Comparison of ENCODE assay signal across 16 cellular contexts in genomic region chr4:5751073-5751917, GRCh38. TPM values are rescaled to one million over a fixed set of nuclear protein-coding genes. Genes with fewer than 3 reads are reported as not detected.
DNase-seq lines count a peak whose midpoint lies in the region; ATAC-seq, FAIRE-seq and TF ChIP-seq lines count a peak whose summit lies in the region.
"Had no signal": no experiment of that assay in that cellular context is flagged by ENCODE, and none has a peak within 500 bp of the region (broad histone marks: within the 10 kb centered on the region; RNA-seq: fewer than 3 reads in every experiment).

No MANE protein-coding gene starts in this region.

- TF ChIP-seq CTCF in AG09319 (IDR thresholded peaks at IDR 0.05; ENCODE audit: low read depth, low read length) (no peak), H1 (IDR thresholded peaks at IDR 0.05; ENCODE audit: control extremely low read depth in 1 of 3, insufficient read depth in 1 of 3, low read depth in 1 of 3, low read length in 3 of 3) (peak in 2 of 3 experiments; percentile 15 to 41; a peak in 2 of 4 replicates)

- intact Hi-C loops in left colon (cut with DNase I, micrococcal nuclease), result no loop called here

- 0 out of 2 replicates have a peak overlapping the region, but pooled peaks have one; percentile 21 for H2BK15ac ChIP-seq in H1 (ENCODE audit: low read length)

- H3K36me3 ChIP-seq in H1 (ENCODE audit: control insufficient read depth in 2 of 4, insufficient read depth in 4 of 4, low read length in 3 of 4), result peaks cover 0 to 4% (median 2%) of the 10 kb centered on the region in 4 experiments; a peak in 3 of 8 replicates

- FAIRE-seq in H1 (lab: Jason Lieb, UNC), result no peak
- FAIRE-seq: TTC549 had no signal

- H2BK120ac ChIP-seq in H1 (replicated peaks; ENCODE audit: low read depth, low read length), result peak overlapping the region; percentile 88

- peaks cover 4% of the 10 kb centered on the region; the same call in 1 of the 2 replicates for H3K23me2 ChIP-seq in H1 (ENCODE audit: low read depth, low read length)

- 82% methylated on average over 18 of the region's 19 CpGs; no CpG with 5 or more reads in 1 of the 2 experiments for WGBS in H1 (ENCODE audit: extremely low coverage in 1 of 2, insufficient coverage in 1 of 2, insufficient read length in 1 of 2, insufficient replicate concordance in 2 of 2, low coverage in 1 of 2, low lambda C conversion rate in 2 of 2, missing lambda C conversion rate in 1 of 2), 2 experiments

- POLR2A ChIA-PET in H1 (lab: Charles Lee; ENCODE audit: partially characterized antibody), result interaction anchor here (0.6 to 0.8 kb wide), 2 partner anchors 16 to 139 kb away, joined by 3 read pairs; no protein-coding TSS in a partner anchor

- H3K23ac ChIP-seq in H1 (ENCODE audit: insufficient read length), result no peak overlapping the region

- TF ChIP-seq RAD21 in H1 (IDR thresholded peaks at IDR 0.05 in 1 of 2, conservative IDR thresholded peaks at IDR 0.05 in 1 of 2; ENCODE audit: low read depth in 2 of 2, low read length in 2 of 2), result peak; percentile 48 to 61

- H3K9ac ChIP-seq in H1 (replicated peaks in 1 of 4; ENCODE audit: extremely low read depth in 1 of 4, low read depth in 3 of 4, low read length in 3 of 4), result no peak overlapping the region; a peak in 1 of 7 replicates

- no peak overlapping the region for H3K56ac ChIP-seq in H1 (replicated peaks; ENCODE audit: insufficient read length, low read depth, low read length)

- no peak overlapping the region for H3K27ac ChIP-seq in H1 (ENCODE audit: low read depth, low read length)

- DNase-seq in AG09319 (ENCODE audit: extremely low read depth, low read depth), result peak; percentile 34
- DNase-seq in M059J (ENCODE audit: low read depth), result peak; percentile 57
- no peak for DNase-seq in H1 (ENCODE audit: low read depth in 1 of 2, low spot score in 2 of 2)
- peak; percentile 96 for DNase-seq in myocyte (ENCODE audit: low read depth)
- DNase-seq in NCI-H146 (lab: John Stamatoyannopoulos, UW), result no peak
- DNase-seq in epidermal melanocyte (ENCODE audit: insufficient read length, low spot score), result no peak
- DNase-seq in left colon, result no peak
- DNase-seq: activated CD8-positive, alpha-beta memory T cell treated with anti-CD3 and anti-CD28 coated beads, Interleukin-2, amount 50 U/mL, for 48 hours; anterior cingulate cortex; erythroblast; Kasumi-1; occipital lobe had no signal

- H3K4ac ChIP-seq in H1 (replicated peaks; ENCODE audit: insufficient read length, low read depth, low read length), result peak overlapping the region; percentile 58

- no peak overlapping the region for H4K5ac ChIP-seq in H1 (ENCODE audit: insufficient read length, low read depth, low read length)

- no peak for TF ChIP-seq EP300 in H1 (IDR thresholded peaks at IDR 0.05; ENCODE audit: borderline replicate concordance in 1 of 2, low read depth in 2 of 2, low read length in 2 of 2)

- peak overlapping the region; percentile 86 for H4K91ac ChIP-seq in H1 (replicated peaks; ENCODE audit: insufficient read length, low read length)

- H4K8ac ChIP-seq in H1 (ENCODE audit: extremely low read depth, insufficient read depth, low read length), result no peak overlapping the region; the same call in 1 of the 2 replicates

- H3K14ac ChIP-seq in H1 (ENCODE audit: insufficient read length), result no peak overlapping the region

- H2AK5ac ChIP-seq in H1 (ENCODE audit: low read depth, low read length), result no peak overlapping the region; the same call in 1 of the 2 replicates

- peak overlapping the region in 2 of 4 experiments; percentile 12 to 26; a peak in 3 of 8 replicates for H3K4me3 ChIP-seq in H1 (ENCODE audit: extremely low read depth in 1 of 4, insufficient read depth in 2 of 4, low read depth in 3 of 4, low read length in 4 of 4)

- H2BK12ac ChIP-seq in H1 (ENCODE audit: low read depth, low read length), result peak overlapping the region; percentile 82; the same call in 1 of the 2 replicates

- no peaks in the 10 kb centered on the region for H3K79me1 ChIP-seq in H1 (ENCODE audit: low read depth, low read length)

- TF ChIP-seq POLR2A in H1 (IDR thresholded peaks at IDR 0.05; ENCODE audit: control extremely low read depth in 1 of 2, low read depth in 2 of 2, low read length in 2 of 2), result no peak

- peaks cover 0 to 2% (median 0%) of the 10 kb centered on the region in 4 experiments; a peak in 1 of 7 replicates for H3K27me3 ChIP-seq in H1 (replicated peaks in 1 of 4; ENCODE audit: control insufficient read depth in 3 of 4, extremely low read depth in 1 of 4, insufficient read depth in 3 of 4, low read length in 3 of 4)

- H3K9me3 ChIP-seq in H1 (ENCODE audit: insufficient read depth in 2 of 2, low read depth in 1 of 2, low read length in 1 of 2), result no peaks in the 10 kb centered on the region

- H2BK20ac ChIP-seq in H1 (ENCODE audit: low read length), result peak overlapping the region; percentile 11; the same call in 1 of the 2 replicates

- no peaks in the 10 kb centered on the region for H3K79me2 ChIP-seq in H1 (ENCODE audit: control insufficient read depth in 1 of 2, insufficient read depth in 2 of 2, low read length in 2 of 2)

- H3K4me1 ChIP-seq in H1 (replicated peaks in 1 of 4; ENCODE audit: control insufficient read depth in 3 of 4, insufficient read depth in 4 of 4, low read length in 3 of 4), result peaks cover 0 to 22% (median 18%) of the 10 kb centered on the region in 4 experiments; a peak in 6 of 7 replicates

- peak overlapping the region; percentile 50 to 60; a peak in 2 of 4 replicates for H3K4me2 ChIP-seq in H1 (ENCODE audit: insufficient read depth in 1 of 2, low read depth in 2 of 2, low read length in 2 of 2)

- peak overlapping the region; percentile 84; the same call in 1 of the 2 replicates for H3K18ac ChIP-seq in H1 (ENCODE audit: extremely low read depth, low read length)

- H2AFZ ChIP-seq in H1 (ENCODE audit: low read length), result no peak overlapping the region

- ATAC-seq in esophagus mucosa (no peak), left colon (no peak)
- ATAC-seq: left lobe of liver, Panc1 had no signal

- CTCF ChIA-PET in H1 (lab: Charles Lee; ENCODE audit: partially characterized antibody), result interaction anchor here (1.4 to 2.0 kb wide), 2 partner anchors 46 to 62 kb away, joined by 3 to 7 read pairs; no protein-coding TSS in a partner anchor

- H2BK5ac ChIP-seq in H1 (ENCODE audit: low read depth, low read length), result peak overlapping the region; percentile 94; the same call in 1 of the 2 replicates

- H4K20me1 ChIP-seq in H1 (replicated peaks in 1 of 2; ENCODE audit: control insufficient read depth in 1 of 2, insufficient read depth in 2 of 2, low read length in 2 of 2), result no peaks in the 10 kb centered on the region

TF ChIP-seq in H1, 55 proteins besides CTCF, POLR2A, EP300 and RAD21 (continues in another document):
- TF ChIP-seq NANOG (IDR thresholded peaks at IDR 0.05; ENCODE audit: insufficient read depth, low read depth, low read length, poor library complexity, severe bottlenecking) (no peak), SRF (IDR thresholded peaks at IDR 0.05; ENCODE audit: low read depth, low read length) (no peak), ATF3 (IDR thresholded peaks at IDR 0.05; ENCODE audit: insufficient read depth, low read depth, low read length) (no peak), RFX5 (IDR thresholded peaks at IDR 0.05; ENCODE audit: borderline replicate concordance, low read depth, low read length) (no peak), CBX5 (IDR thresholded peaks at IDR 0.05; ENCODE audit: low read depth, low read length) (no peak), POU5F1 (IDR thresholded peaks at IDR 0.05; ENCODE audit: low read depth, low read length) (no peak), POLR2AphosphoS5 (IDR thresholded peaks at IDR 0.05; ENCODE audit: low read depth, low read length) (no peak), JUN (IDR thresholded peaks at IDR 0.05; ENCODE audit: low read depth, low read length) (no peak), USF2 (IDR thresholded peaks at IDR 0.05; ENCODE audit: low read length) (no peak)

RNA-seq across cellular contexts. Expression of gene EVC, which starts 40.3 kb away (rescaled TPM):
- 8.3 and 14.5 TPM in 2 replicates for total RNA-seq in M059J (2014; rRNA removed; shearing (Covaris generic))
- 9.8 and 11.3 TPM in 2 replicates for total RNA-seq in H1 (2021; fragmentation: NEBNext Ultra II Directional; extraction: Animal tissue kit (Norgen Biotek cat#: 25700))
- polyA plus RNA-seq in H1 (2011; rRNA removed), result 2.6 and 5.1 TPM in 2 replicates
- polyA plus RNA-seq in H1 (2011; cell fraction: cytosol; rRNA removed), result 3.3 TPM
- polyA plus RNA-seq in H1 (2011; cell fraction: nucleus; rRNA removed), result 14.4 TPM
- polyA plus RNA-seq in H1 (2012, experiment 1 of 2), result 4.8 to 5.9 TPM (median 5.2 TPM) in 4 replicates
- 2.9 TPM for polyA plus RNA-seq in H1 (2012, experiment 2 of 2)
- polyA plus RNA-seq in H1 (2013, experiment 1 of 2), result 4.0 TPM
- 4.6 TPM for polyA plus RNA-seq in H1 (2013, experiment 2 of 2)
- polyA minus RNA-seq in H1 (2011; rRNA and poly(A)+ RNA removed), result 4.2 and 6.9 TPM in 2 replicates
- polyA minus RNA-seq in H1 (2011; cell fraction: cytosol; rRNA and poly(A)+ RNA removed), result 8.1 TPM
- 23.4 TPM for polyA minus RNA-seq in H1 (2011; cell fraction: nucleus; rRNA and poly(A)+ RNA removed)
- total RNA-seq in myocyte, result 74.5 and 82.9 TPM in 2 replicates
- 40.7 TPM for polyA plus RNA-seq in myocyte (2012)
- total RNA-seq in esophagus mucosa, result 5.8 TPM
- total RNA-seq in left colon, result 1 to 10 TPM; 2.2 to 5.1 TPM

RNA-seq across cellular contexts. Expression of gene EVC2, which starts 42.9 kb away (rescaled TPM):
- total RNA-seq in M059J (2014; rRNA removed; shearing (Covaris generic)), result 2.5 and 5.5 TPM in 2 replicates
- 5.9 and 6.4 TPM in 2 replicates for total RNA-seq in H1 (2021; fragmentation: NEBNext Ultra II Directional; extraction: Animal tissue kit (Norgen Biotek cat#: 25700))
- polyA plus RNA-seq in H1 (2011; rRNA removed), result 0.73 and 1.4 TPM in 2 replicates
- 1.5 TPM for polyA plus RNA-seq in H1 (2011; cell fraction: cytosol; rRNA removed)
- polyA plus RNA-seq in H1 (2011; cell fraction: nucleus; rRNA removed), result 2.5 TPM
- polyA plus RNA-seq in H1 (2012, experiment 1 of 2), result 3.6 to 4.7 TPM (median 4.1 TPM) in 4 replicates
- 1.5 TPM for polyA plus RNA-seq in H1 (2012, experiment 2 of 2)
- polyA plus RNA-seq in H1 (2013, experiment 1 of 2), result 3.5 TPM
- polyA plus RNA-seq in H1 (2013, experiment 2 of 2), result 3.8 TPM
- polyA minus RNA-seq in H1 (2011; rRNA and poly(A)+ RNA removed), result 3.2 and 3.3 TPM in 2 replicates
- polyA minus RNA-seq in H1 (2011; cell fraction: cytosol; rRNA and poly(A)+ RNA removed), result 2.1 TPM
- 5.4 TPM for polyA minus RNA-seq in H1 (2011; cell fraction: nucleus; rRNA and poly(A)+ RNA removed)
- 10.8 and 11.6 TPM in 2 replicates for total RNA-seq in myocyte
- polyA plus RNA-seq in myocyte (2012), result 7.0 TPM
- total RNA-seq in esophagus mucosa, result 1.8 TPM
- 1 to 10 TPM in 1 of 2 donors, under 1 TPM in 1; 0.82 to 1.4 TPM for total RNA-seq in left colon

Comparison
In these comparisons a context has a peak if more than half of its experiments do, and no peak if none do; other contexts are left out.
1. DNase-seq: peak in AG09319 (single experiment), M059J (single experiment) and myocyte (single experiment); none in H1 (0 of 2), NCI-H146 (single experiment), epidermal melanocyte (single experiment) and left colon (0 of 2).